Comparison of ENCODE assay signal across 8 cellular contexts in genomic region chr20:3407426-3408250, GRCh38. TPM values are rescaled to one million over a fixed set of nuclear protein-coding genes. Genes with fewer than 3 reads are reported as not detected.
DNase-seq lines count a peak whose midpoint lies in the region; ATAC-seq and TF ChIP-seq lines count a peak whose summit lies in the region.

TSS of gene DNAAF9 (minus strand) at chr20:3407669. CDS start at chr20:3407557, 112 bp downstream.

- intact Hi-C loops in HCT116 (cut with micrococcal nuclease) = no loop called here

- peak in 2 of 3 experiments; percentile 39 to 40; a peak in 3 of 6 replicates for TF ChIP-seq CTCF in HCT116 (IDR thresholded peaks at IDR 0.05 in 2 of 3, conservative IDR thresholded peaks at IDR 0.05 in 1 of 3; ENCODE audit: borderline replicate concordance in 1 of 3, insufficient read depth in 1 of 3, low read depth in 2 of 3, low read length in 2 of 3)

- no peak for TF ChIP-seq RAD21 in HCT116 (IDR thresholded peaks at IDR 0.05; ENCODE audit: low read depth)

- peak within 1 kb of the TSS; percentile 71 for H3K9ac ChIP-seq in HCT116 (ENCODE audit: low read length)

- peak within 1 kb of the TSS; percentile 58 for H3K27ac ChIP-seq in HCT116 (ENCODE audit: low read depth, low read length)

- peaks cover 5 to 20% of the 10 kb centered on the region in 2 experiments; a peak in 3 of 4 replicates for H3K4me1 ChIP-seq in HCT116 (ENCODE audit: control insufficient read depth in 1 of 2, insufficient read depth in 2 of 2, low read length in 2 of 2)

- CTCF ChIA-PET in HCT116 (lab: Charles Lee) = interaction anchor here (0.7 kb wide), 1 partner anchor 91 kb away, joined by 3 read pairs; no protein-coding TSS in a partner anchor

- H4K20me1 ChIP-seq in HCT116 (ENCODE audit: insufficient read depth) = no peaks in the 10 kb centered on the region

- H3K4me2 ChIP-seq in HCT116 (ENCODE audit: low read length) = peak within 1 kb of the TSS; percentile 96

- H3K4me3 ChIP-seq in HCT116 (replicated peaks in 1 of 2; ENCODE audit: low read depth in 1 of 2, low read length in 2 of 2) = peak within 1 kb of the TSS; percentile 64 to 65

- DNase-seq in DMS79 treated with DMSO at 0.1 percent for 48 hours (lab: John Stamatoyannopoulos, UW) = peak; percentile 23
- DNase-seq in HCT116 (ENCODE audit: low read depth, low spot score) = peak; percentile 38
- DNase-seq in NCI-H2029 (lab: John Stamatoyannopoulos, UW) = peak; percentile 55
- peak; percentile 43 to 62 (median 56) for DNase-seq in activated CD4-positive, CD25-positive, alpha-beta regulatory T cell (lab: John Stamatoyannopoulos, UW)
- DNase-seq in central memory CD4-positive, alpha-beta T cell = peak; percentile 63
- peak; percentile 87 for DNase-seq in islet precursor cell
- peak; percentile 37 to 52 for DNase-seq in stimulated activated CD4-positive, alpha-beta T cell treated with anti-CD3 and anti-CD28 coated beads, Interleukin-12 subunit alpha, Interleukin-12 subunit beta, amount 100 ng/mL, for 24 hours (ENCODE audit: low read depth in 2 of 2)

- H3K36me3 ChIP-seq in HCT116 (ENCODE audit: control insufficient read depth in 1 of 2, insufficient read depth in 2 of 2, low read length in 2 of 2) = no peaks in the 10 kb centered on the region

- RAD21 ChIA-PET in HCT116 (lab: Charles Lee; ENCODE audit: low non-redundant PET in 1 of 2, low total read pairs in 2 of 2, uncharacterized antibody in 2 of 2, unreplicated experiment in 2 of 2) = no interaction called here

- peak within 1 kb of the TSS; percentile 100 for H2AFZ ChIP-seq in HCT116 (ENCODE audit: low read depth, low read length, poor library complexity, severe bottlenecking)

- ATAC-seq in HCT116 (peak; percentile 76), HG03469 (IDR thresholded peaks at IDR 0.05; ENCODE audit: unreplicated experiment) (no peak)

- TF ChIP-seq POLR2A in HCT116 (IDR thresholded peaks at IDR 0.05; ENCODE audit: borderline replicate concordance, extremely low read depth, insufficient read depth, insufficient read length) = no peak

- BruUV-seq in HCT116 (replicated peaks; lab: Mats Ljungman, UMichigan) = no TSS peak

- H3K9me2 ChIP-seq in HCT116 (ENCODE audit: insufficient read depth) = no peaks in the 10 kb centered on the region

- no peaks in the 10 kb centered on the region for H3K27me3 ChIP-seq in HCT116 (ENCODE audit: insufficient read depth, low read length)

- POLR2A ChIA-PET in HCT116 (lab: Charles Lee) = no interaction called here

- H3K9me3 ChIP-seq in HCT116 (ENCODE audit: control insufficient read depth in 1 of 2, insufficient read depth in 1 of 2, low read depth in 1 of 2, low read length in 2 of 2) = no peaks in the 10 kb centered on the region

- H3K79me2 ChIP-seq in HCT116 (ENCODE audit: insufficient read depth, low read length) = peaks cover 13% of the 10 kb centered on the region; the same call in 1 of the 2 replicates

TF ChIP-seq in HCT116, 20 proteins besides CTCF, POLR2A, EP300 and RAD21:
- TF ChIP-seq EGR1 (IDR thresholded peaks at IDR 0.05; ENCODE audit: low read depth) = peak; percentile 47; the same call in 1 of the 2 replicates
- TF ChIP-seq SIN3A (IDR thresholded peaks at IDR 0.05; ENCODE audit: low read depth) = no peak
- peak; percentile 69 for TF ChIP-seq POLR2AphosphoS5 (IDR thresholded peaks at IDR 0.05; ENCODE audit: low read depth, low read length)
- peak; percentile 28 for TF ChIP-seq YY1 (IDR thresholded peaks at IDR 0.05; ENCODE audit: extremely low read depth, insufficient replicate concordance, low read depth, low read length)
- peak; percentile 17; the same call in 1 of the 2 replicates for TF ChIP-seq ELF1 (IDR thresholded peaks at IDR 0.05; ENCODE audit: borderline replicate concordance, low read depth)
- TF ChIP-seq EZH2 (IDR thresholded peaks at IDR 0.05) = no peak
- no peak for TF ChIP-seq JUND (IDR thresholded peaks at IDR 0.05)
- no peak for TF ChIP-seq ZNF274 (IDR thresholded peaks at IDR 0.05; ENCODE audit: low read depth, low read length)
- no peak for TF ChIP-seq CBX3 (IDR thresholded peaks at IDR 0.05; ENCODE audit: low read depth)
TF ChIP-seq in HCT116: peak in this region for 4.

RNA-seq across cellular contexts. Expression of gene DNAAF9, which starts in this region (rescaled TPM):
- total RNA-seq in HCT116 (2021; ENCODE audit: unreplicated experiment) = 4.6 TPM
- 2.8 and 3.4 TPM in 2 replicates for polyA plus RNA-seq in HCT116 (2012)

Comparison
In these comparisons a context has a peak if more than half of its experiments do, and no peak if none do; other contexts are left out.
1. DNase-seq: peak in every context shown above with its lines; median percentile 87 in islet precursor cell; 63 in central memory CD4-positive, alpha-beta T cell; 56 in activated CD4-positive, CD25-positive, alpha-beta regulatory T cell; 55 in NCI-H2029; 44 in stimulated activated CD4-positive, alpha-beta T cell treated with anti-CD3 and anti-CD28 coated beads, Interleukin-12 subunit alpha, Interleukin-12 subunit beta, amount 100 ng/mL, for 24 hours; 38 in HCT116; 23 in DMS79 treated with DMSO at 0.1 percent for 48 hours.